1 cellular context compared by ENCODE assay signal in genomic region chr7:129788993-129789392, GRCh38.
TF ChIP-seq lines count a peak whose summit lies in the region.

No MANE protein-coding gene starts in this region.

TF ChIP-seq in K562, 482 proteins besides CTCF, POLR2A, EP300 and RAD21 (continued from another document):
- TF ChIP-seq PBX2 (CRISPR knock-in tag; IDR thresholded peaks at IDR 0.05; ENCODE audit: low read depth): no peak
- peak; percentile 71 for TF ChIP-seq PBX2 (tag; conservative IDR thresholded peaks at IDR 0.05; ENCODE audit: low read depth)
- TF ChIP-seq, protein P1, sequence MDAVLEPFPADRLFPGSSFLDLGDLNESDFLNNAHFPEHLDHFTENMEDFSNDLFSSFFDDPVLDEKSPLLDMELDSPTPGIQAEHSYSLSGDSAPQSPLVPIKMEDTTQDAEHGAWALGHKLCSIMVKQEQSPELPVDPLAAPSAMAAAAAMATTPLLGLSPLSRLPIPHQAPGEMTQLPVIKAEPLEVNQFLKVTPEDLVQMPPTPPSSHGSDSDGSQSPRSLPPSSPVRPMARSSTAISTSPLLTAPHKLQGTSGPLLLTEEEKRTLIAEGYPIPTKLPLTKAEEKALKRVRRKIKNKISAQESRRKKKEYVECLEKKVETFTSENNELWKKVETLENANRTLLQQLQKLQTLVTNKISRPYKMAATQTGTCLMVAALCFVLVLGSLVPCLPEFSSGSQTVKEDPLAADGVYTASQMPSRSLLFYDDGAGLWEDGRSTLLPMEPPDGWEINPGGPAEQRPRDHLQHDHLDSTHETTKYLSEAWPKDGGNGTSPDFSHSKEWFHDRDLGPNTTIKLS (IDR thresholded peaks at IDR 0.05; ENCODE audit: borderline replicate concordance, low read depth): no peak
- TF ChIP-seq, protein P2, sequence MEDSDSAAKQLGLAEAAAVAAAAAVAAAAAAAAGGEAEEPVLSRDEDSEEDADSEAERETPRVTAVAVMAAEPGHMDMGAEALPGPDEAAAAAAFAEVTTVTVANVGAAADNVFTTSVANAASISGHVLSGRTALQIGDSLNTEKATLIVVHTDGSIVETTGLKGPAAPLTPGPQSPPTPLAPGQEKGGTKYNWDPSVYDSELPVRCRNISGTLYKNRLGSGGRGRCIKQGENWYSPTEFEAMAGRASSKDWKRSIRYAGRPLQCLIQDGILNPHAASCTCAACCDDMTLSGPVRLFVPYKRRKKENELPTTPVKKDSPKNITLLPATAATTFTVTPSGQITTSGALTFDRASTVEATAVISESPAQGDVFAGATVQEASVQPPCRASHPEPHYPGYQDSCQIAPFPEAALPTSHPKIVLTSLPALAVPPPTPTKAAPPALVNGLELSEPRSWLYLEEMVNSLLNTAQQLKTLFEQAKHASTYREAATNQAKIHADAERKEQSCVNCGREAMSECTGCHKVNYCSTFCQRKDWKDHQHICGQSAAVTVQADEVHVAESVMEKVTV (CRISPR knock-in tag; IDR thresholded peaks at IDR 0.05): no peak
- no peak for TF ChIP-seq ETV1 (tag; conservative IDR thresholded peaks at IDR 0.05; ENCODE audit: low read depth)
- no peak for TF ChIP-seq ZNF311 (CRISPR knock-in tag; IDR thresholded peaks at IDR 0.05)
- no peak for TF ChIP-seq POLR3A (IDR thresholded peaks at IDR 0.05; ENCODE audit: borderline replicate concordance, extremely low read depth, insufficient read depth, insufficient read length)
- TF ChIP-seq, protein P3, sequence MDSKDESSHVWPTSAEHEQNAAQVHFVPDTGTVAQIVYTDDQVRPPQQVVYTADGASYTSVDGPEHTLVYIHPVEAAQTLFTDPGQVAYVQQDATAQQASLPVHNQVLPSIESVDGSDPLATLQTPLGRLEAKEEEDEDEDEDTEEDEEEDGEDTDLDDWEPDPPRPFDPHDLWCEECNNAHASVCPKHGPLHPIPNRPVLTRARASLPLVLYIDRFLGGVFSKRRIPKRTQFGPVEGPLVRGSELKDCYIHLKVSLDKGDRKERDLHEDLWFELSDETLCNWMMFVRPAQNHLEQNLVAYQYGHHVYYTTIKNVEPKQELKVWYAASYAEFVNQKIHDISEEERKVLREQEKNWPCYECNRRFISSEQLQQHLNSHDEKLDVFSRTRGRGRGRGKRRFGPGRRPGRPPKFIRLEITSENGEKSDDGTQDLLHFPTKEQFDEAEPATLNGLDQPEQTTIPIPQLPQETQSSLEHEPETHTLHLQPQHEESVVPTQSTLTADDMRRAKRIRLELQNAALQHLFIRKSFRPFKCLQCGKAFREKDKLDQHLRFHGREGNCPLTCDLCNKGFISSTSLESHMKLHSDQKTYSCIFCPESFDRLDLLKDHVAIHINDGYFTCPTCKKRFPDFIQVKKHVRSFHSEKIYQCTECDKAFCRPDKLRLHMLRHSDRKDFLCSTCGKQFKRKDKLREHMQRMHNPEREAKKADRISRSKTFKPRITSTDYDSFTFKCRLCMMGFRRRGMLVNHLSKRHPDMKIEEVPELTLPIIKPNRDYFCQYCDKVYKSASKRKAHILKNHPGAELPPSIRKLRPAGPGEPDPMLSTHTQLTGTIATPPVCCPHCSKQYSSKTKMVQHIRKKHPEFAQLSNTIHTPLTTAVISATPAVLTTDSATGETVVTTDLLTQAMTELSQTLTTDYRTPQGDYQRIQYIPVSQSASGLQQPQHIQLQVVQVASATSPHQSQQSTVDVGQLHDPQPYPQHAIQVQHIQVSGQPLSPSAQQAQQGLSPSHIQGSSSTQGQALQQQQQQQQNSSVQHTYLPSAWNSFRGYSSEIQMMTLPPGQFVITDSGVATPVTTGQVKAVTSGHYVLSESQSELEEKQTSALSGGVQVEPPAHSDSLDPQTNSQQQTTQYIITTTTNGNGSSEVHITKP (IDR thresholded peaks at IDR 0.05; ENCODE audit: partially characterized antibody): no peak
- TF ChIP-seq MXI1 (IDR thresholded peaks at IDR 0.05; ENCODE audit: low read depth, low read length): no peak
- TF ChIP-seq TFAP4 (CRISPR knock-in tag; IDR thresholded peaks at IDR 0.05; ENCODE audit: borderline replicate concordance): no peak
- no peak for TF ChIP-seq TCF7 (IDR thresholded peaks at IDR 0.05; ENCODE audit: borderline replicate concordance)
